Comparison of ENCODE assay signal across 9 cellular contexts in the genomic region with DNA sequence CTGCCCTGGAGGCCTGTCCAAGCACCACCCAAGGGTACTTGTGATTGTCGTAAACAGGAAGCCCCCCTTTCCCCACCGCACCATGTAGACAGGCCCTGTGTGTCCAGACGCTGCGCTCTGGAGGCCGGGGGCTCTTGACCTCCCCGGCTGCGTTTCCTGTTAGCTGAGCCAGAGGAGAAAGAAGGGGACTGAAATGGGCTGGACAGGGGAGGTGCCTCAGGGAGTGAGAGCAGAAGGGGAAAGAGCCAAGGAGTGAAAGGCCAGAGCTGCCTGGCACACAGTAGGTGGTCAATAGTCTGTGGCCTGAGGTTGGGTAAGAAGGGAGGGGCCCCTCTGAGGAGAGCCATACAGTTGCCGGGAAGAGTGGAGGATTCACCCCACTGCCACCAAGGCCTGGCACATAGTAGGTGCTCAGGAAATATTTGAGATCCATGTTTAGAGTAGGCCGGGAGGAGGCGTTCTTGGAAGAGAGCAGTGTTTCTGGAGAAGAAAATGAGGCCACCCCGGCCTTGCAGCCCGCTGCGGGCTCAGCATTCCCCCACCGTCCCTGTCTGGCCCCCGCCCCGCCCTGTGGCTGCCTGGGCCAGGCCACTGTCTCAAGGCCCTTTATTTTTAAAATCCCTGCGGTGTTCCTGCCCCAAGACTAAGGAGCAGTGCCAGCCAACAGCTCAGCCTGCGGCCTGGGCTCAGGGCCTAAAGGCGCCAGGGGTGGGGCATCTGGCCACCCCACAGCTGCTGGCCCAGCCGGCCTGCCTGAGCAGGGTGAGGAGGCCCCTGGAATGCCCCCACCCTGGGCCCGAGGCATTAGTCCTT. TPM values are rescaled to one million over a fixed set of nuclear protein-coding genes. Genes with fewer than 3 reads are reported as not detected.
DNase-seq lines count a peak whose midpoint lies in the region; ATAC-seq and TF ChIP-seq lines count a peak whose summit lies in the region.
"Had no signal": no experiment of that assay in that cellular context is flagged by ENCODE, and none has a peak within 500 bp of the region (broad histone marks: within the 10 kb centered on the region; RNA-seq: fewer than 3 reads in every experiment).

No MANE protein-coding gene starts in this region.

- H3K9me3 ChIP-seq in smooth muscle cell (replicated peaks; ENCODE audit: low read depth), result no peaks in the 10 kb centered on the region

- H3K4me1 ChIP-seq in smooth muscle cell (ENCODE audit: low read depth), result peaks cover 23% of the 10 kb centered on the region

- peak overlapping the region; percentile 57 for H2AFZ ChIP-seq in smooth muscle cell (ENCODE audit: low read depth)

- H4K20me1 ChIP-seq in smooth muscle cell (ENCODE audit: low read depth), result no peaks in the 10 kb centered on the region

- H3K36me3 ChIP-seq in smooth muscle cell (ENCODE audit: low read depth), result no peaks in the 10 kb centered on the region

- no peak overlapping the region for H3K9ac ChIP-seq in smooth muscle cell (ENCODE audit: low read depth)

- peak overlapping the region; percentile 80 for H3K4me2 ChIP-seq in smooth muscle cell

- no peaks in the 10 kb centered on the region for H3K27me3 ChIP-seq in layer of hippocampus (ENCODE audit: control insufficient read depth, insufficient read depth, low read length)
- H3K27me3 ChIP-seq in smooth muscle cell (ENCODE audit: low read depth), result no peaks in the 10 kb centered on the region

- H3K79me2 ChIP-seq in smooth muscle cell (ENCODE audit: low read depth), result no peaks in the 10 kb centered on the region

- DNase-seq in HFF-Myc (ENCODE audit: extremely low read depth, low read depth) (no peak), coronary artery (ENCODE audit: low spot score) (peak; percentile 87), smooth muscle cell (lab: John Stamatoyannopoulos, UW; ENCODE audit: unreplicated experiment) (no peak), NCI-H2171 treated with DMSO at 0.1 percent for 48 hours (lab: John Stamatoyannopoulos, UW) (no peak)
- DNase-seq: NCI-H2029 had no signal

- peaks cover 14% of the 10 kb centered on the region for H3F3A ChIP-seq in smooth muscle cell (ENCODE audit: low read depth)

- ATAC-seq in HG03097 (IDR thresholded peaks at IDR 0.05; ENCODE audit: low FRiP score, unreplicated experiment), result no peak
- ATAC-seq in GM18511 (IDR thresholded peaks at IDR 0.05; ENCODE audit: unreplicated experiment), result no peak
- no peak for ATAC-seq in HG02981 (IDR thresholded peaks at IDR 0.05; ENCODE audit: unreplicated experiment)

- WGBS in smooth muscle cell (ENCODE audit: low lambda C conversion rate), result 34% methylated on average over 19 of the region's 21 CpGs

- H3K27ac ChIP-seq in coronary artery, result peak overlapping the region; percentile 98 to 99
- H3K27ac ChIP-seq in layer of hippocampus (ENCODE audit: low read depth, low read length), result peak overlapping the region; percentile 97
- H3K27ac ChIP-seq in smooth muscle cell (ENCODE audit: low read depth), result peak overlapping the region; percentile 75

- H3K4me3 ChIP-seq in HFF-Myc (replicated peaks; ENCODE audit: low read depth, low read length), result peak overlapping the region; percentile 36
- peak overlapping the region; percentile 44 for H3K4me3 ChIP-seq in coronary artery
- H3K4me3 ChIP-seq in smooth muscle cell, result no peak overlapping the region

- TF ChIP-seq CTCF in HFF-Myc (IDR thresholded peaks at IDR 0.05; ENCODE audit: low read depth, low read length, missing control alignments) (no peak), coronary artery (IDR thresholded peaks at IDR 0.05) (no peak), smooth muscle cell (IDR thresholded peaks at IDR 0.05; ENCODE audit: borderline replicate concordance, insufficient read depth, poor library complexity, severe bottlenecking) (no peak)

RNA-seq across cellular contexts. Expression of gene CDC42EP1, which starts 13.6 kb away (rescaled TPM):
- total RNA-seq in smooth muscle cell, result 14.0 and 19.1 TPM in 2 replicates
- polyA plus RNA-seq in smooth muscle cell, result 89.6 and 94.9 TPM in 2 replicates

RNA-seq across cellular contexts. Expression of gene CARD10, which starts 27.4 kb away (rescaled TPM):
- total RNA-seq in smooth muscle cell, result 3.7 and 6.0 TPM in 2 replicates
- 2.3 and 5.4 TPM in 2 replicates for polyA plus RNA-seq in smooth muscle cell

RNA-seq across cellular contexts. Expression of gene LGALS2, which starts 33.2 kb away (rescaled TPM):
- not detected in 2 replicates for total RNA-seq in smooth muscle cell
- polyA plus RNA-seq in smooth muscle cell, result 0.48 and 1.1 TPM in 2 replicates
